13 cellular contexts compared by ENCODE assay signal in the genomic region with DNA sequence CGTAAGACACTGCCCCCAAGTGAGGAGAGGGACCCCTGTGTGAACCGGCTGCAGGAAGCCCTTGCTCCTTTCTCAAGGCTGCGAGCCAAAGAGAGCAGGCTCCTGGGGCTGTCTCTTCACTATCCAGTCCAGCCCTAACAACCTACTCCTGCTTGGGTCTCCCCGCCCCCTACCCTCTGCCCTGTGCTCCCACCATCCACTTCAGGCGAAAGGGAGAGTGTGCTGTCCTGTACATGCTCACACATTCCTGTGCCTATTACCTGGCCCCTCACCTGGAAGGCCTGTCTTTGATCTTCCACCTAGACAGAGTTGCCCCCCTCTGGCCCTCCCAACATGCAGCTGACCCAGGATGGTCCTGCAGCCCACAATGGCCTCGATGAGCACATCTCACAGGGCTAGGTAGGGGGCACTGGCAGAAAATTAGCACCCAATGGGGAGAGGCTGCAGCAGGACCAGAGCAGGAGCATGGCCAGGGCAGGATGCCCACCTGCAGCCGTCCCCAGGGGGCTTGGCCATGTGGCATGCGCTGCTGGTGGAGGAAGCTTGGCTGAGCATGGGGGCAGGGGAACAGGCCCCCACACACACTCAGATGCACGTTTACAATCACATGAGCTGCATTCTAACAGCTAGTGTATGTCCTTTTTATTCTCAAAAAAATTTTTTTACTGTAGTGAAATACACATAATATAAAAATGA.
"Had no signal": no experiment of that assay in that cellular context is flagged by ENCODE, and none has a peak within 500 bp of the region (broad histone marks: within the 10 kb centered on the region; RNA-seq: fewer than 3 reads in every experiment).

No MANE protein-coding gene starts in this region.

- ATAC-seq: activated CD8-positive, alpha-beta memory T cell treated with anti-CD3 and anti-CD28 coated beads, Interleukin-2, amount 10 ng/mL, durations not matched to agents 7 days and 5 days had no signal

- H3K4me3 ChIP-seq: cardiac muscle cell, colonic mucosa, left lung, tibial artery had no signal

- H3K36me3 ChIP-seq: cardiac muscle cell, colonic mucosa, left lung, tibial artery had no signal

- FAIRE-seq: frontal cortex had no signal

- DNase-seq: activated CD4-positive, alpha-beta T cell treated with anti-CD3 and anti-CD28 coated beads for 1 hour; activated CD4-positive, alpha-beta T cell treated with anti-CD3 and anti-CD28 coated beads, Interleukin-2, amount 50 U/mL, for 48 hours; activated CD8-positive, alpha-beta memory T cell treated with anti-CD3 and anti-CD28 coated beads, Interleukin-2, amount 10 ng/mL, durations not matched to agents 7 days and 5 days; activated T-cell treated with anti-CD3 and anti-CD28 coated beads, Interleukin-2, amount 50 U/mL, for 48 hours; effector CD4-positive, alpha-beta T cell; midbrain; stimulated activated CD4-positive, alpha-beta T cell treated with anti-CD3 and anti-CD28 coated beads, Interleukin-4, amount 100 ng/mL, for 4 hours; SW 1271 had no signal

- H3K9me3 ChIP-seq: colonic mucosa had no signal

- H3K27ac ChIP-seq: cardiac muscle cell, colonic mucosa, left lung, tibial artery had no signal

- H3K4me3 Mint-ChIP-seq: activated CD8-positive, alpha-beta memory T cell treated with anti-CD3 and anti-CD28 coated beads, Interleukin-2, amount 10 ng/mL, durations not matched to agents 7 days and 5 days had no signal

- H3K27me3 ChIP-seq: cardiac muscle cell, colonic mucosa, left lung, tibial artery had no signal

- H3K4me1 ChIP-seq: tibial artery had no signal

- H3K27ac Mint-ChIP-seq: activated CD8-positive, alpha-beta memory T cell treated with anti-CD3 and anti-CD28 coated beads, Interleukin-2, amount 10 ng/mL, durations not matched to agents 7 days and 5 days had no signal
